10 cellular contexts compared by ENCODE assay signal in the genomic region with DNA sequence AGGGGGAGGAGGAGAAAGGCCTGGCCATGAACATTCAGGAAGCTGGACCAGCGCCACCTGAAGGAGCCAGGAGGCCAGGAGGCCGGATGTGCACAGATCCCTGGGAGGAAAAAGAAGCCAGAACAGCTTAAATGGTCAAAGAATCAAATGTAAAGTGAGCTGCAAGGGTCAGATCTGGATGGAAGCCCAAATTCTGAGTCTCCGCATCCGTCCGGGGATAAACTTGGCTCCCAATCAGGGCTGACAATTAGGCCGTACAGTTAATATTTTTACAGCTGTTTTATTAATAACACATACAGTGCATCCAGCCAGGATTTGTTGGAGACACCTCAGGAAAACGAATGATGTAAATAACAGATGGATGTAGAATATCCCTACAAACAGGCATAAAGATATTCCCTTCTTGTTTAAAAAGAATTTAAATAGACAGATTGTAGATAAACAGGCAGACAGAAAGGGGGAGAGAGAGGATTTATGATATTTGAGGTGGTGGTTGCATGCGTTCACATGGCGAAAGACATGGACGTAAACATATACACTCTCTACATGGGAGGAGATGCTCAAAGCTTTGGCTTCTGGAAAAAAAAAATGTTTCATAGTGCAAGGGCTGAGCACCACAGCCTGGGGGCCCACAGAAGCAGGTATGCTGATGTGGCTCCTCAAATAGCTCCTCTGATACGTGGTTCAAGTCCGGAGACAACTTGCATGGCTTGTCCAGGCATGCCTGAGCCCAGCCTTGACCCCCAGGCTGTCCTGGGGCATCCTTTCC.
DNase-seq lines count a peak whose midpoint lies in the region; ATAC-seq and TF ChIP-seq lines count a peak whose summit lies in the region.
"Had no signal": no experiment of that assay in that cellular context is flagged by ENCODE, and none has a peak within 500 bp of the region (broad histone marks: within the 10 kb centered on the region; RNA-seq: fewer than 3 reads in every experiment).

No MANE protein-coding gene starts in this region.

- no peaks in the 10 kb centered on the region; the same call in 2 of the 3 replicates for H3K9me3 Mint-ChIP-seq in GM23338
- H3K9me3 Mint-ChIP-seq in activated T-helper 17 cell treated with anti-CD3 and anti-CD28 coated beads, Interleukin-2, amount 50 U/mL, for 72 hours, result peaks cover 16% of the 10 kb centered on the region
- H3K9me3 Mint-ChIP-seq in activated naive CD4-positive, alpha-beta T cell treated with anti-CD3 and anti-CD28 coated beads, Interleukin-2, amount 50 U/mL, for 72 hours, result peaks cover 11 to 14% of the 10 kb centered on the region in 2 donors

- H3K18ac ChIP-seq in neuronal stem cell (ENCODE audit: low read length), result peak overlapping the region; percentile 79

- H3K4me3 ChIP-seq in GM23338, result no peak overlapping the region
- H3K4me3 ChIP-seq in WERI-Rb-1 (ENCODE audit: low read depth, low read length), result no peak overlapping the region
- no peak overlapping the region for H3K4me3 ChIP-seq in gastroesophageal sphincter
- H3K4me3 ChIP-seq in neuronal stem cell (ENCODE audit: low read length in 2 of 2), result no peak overlapping the region

- no peak overlapping the region for H2BK12ac ChIP-seq in neuronal stem cell (ENCODE audit: low read length)

- H4K91ac ChIP-seq in neuronal stem cell (ENCODE audit: low read depth, low read length, poor library complexity), result peak overlapping the region; percentile 38

- H3K4me2 ChIP-seq in GM23338 (0 out of 2 replicates have a peak overlapping the region, but pooled peaks have one; percentile 1), neuronal stem cell (ENCODE audit: insufficient read depth, low read length, poor library complexity, severe bottlenecking) (no peak overlapping the region)

- no peak overlapping the region for H3K4ac ChIP-seq in neuronal stem cell (ENCODE audit: low read length)

- no peaks in the 10 kb centered on the region for H3K27me3 Mint-ChIP-seq in GM23338 (ENCODE audit: insufficient read depth, low read depth, poor library complexity)
- peaks cover 2% of the 10 kb centered on the region for H3K27me3 Mint-ChIP-seq in activated T-helper 17 cell treated with anti-CD3 and anti-CD28 coated beads, Interleukin-2, amount 50 U/mL, for 72 hours
- H3K27me3 Mint-ChIP-seq: progenitor cell of endocrine pancreas had no signal

- 0 out of 2 replicates have a peak, but pooled peaks cover 10% of the 10 kb centered on the region for H3K4me1 ChIP-seq in GM23338 (ENCODE audit: insufficient read depth)
- peaks cover 0 to 20% (median 4%) of the 10 kb centered on the region in 3 donors for H3K4me1 ChIP-seq in gastroesophageal sphincter
- peaks cover 6 to 17% of the 10 kb centered on the region in 2 donors for H3K4me1 ChIP-seq in neuronal stem cell (ENCODE audit: control insufficient read depth in 2 of 2, insufficient read depth in 1 of 2, low read depth in 1 of 2, low read length in 2 of 2)

- H2AK5ac ChIP-seq in neuronal stem cell (ENCODE audit: low read depth, low read length), result no peak overlapping the region

- no peak for TF ChIP-seq POLR2A in gastroesophageal sphincter (IDR thresholded peaks at IDR 0.05)

- no peak overlapping the region for H3K4me3 Mint-ChIP-seq in GM23338
- no peak overlapping the region for H3K4me3 Mint-ChIP-seq in activated T-helper 17 cell treated with anti-CD3 and anti-CD28 coated beads, Interleukin-2, amount 50 U/mL, for 72 hours

- no peaks in the 10 kb centered on the region for H3K36me3 Mint-ChIP-seq in GM23338 (ENCODE audit: low read depth)
- H3K36me3 Mint-ChIP-seq in activated T-helper 17 cell treated with anti-CD3 and anti-CD28 coated beads, Interleukin-2, amount 50 U/mL, for 72 hours (ENCODE audit: low read depth), result no peaks in the 10 kb centered on the region
- H3K36me3 Mint-ChIP-seq in activated naive CD4-positive, alpha-beta T cell treated with anti-CD3 and anti-CD28 coated beads, Interleukin-2, amount 50 U/mL, for 72 hours, result no peaks in the 10 kb centered on the region

- H3K27ac Mint-ChIP-seq in GM23338, result peak overlapping the region; percentile 46; the same call in 1 of the 2 replicates
- no peak overlapping the region for H3K27ac Mint-ChIP-seq in activated T-helper 17 cell treated with anti-CD3 and anti-CD28 coated beads, Interleukin-2, amount 50 U/mL, for 72 hours
- H3K27ac Mint-ChIP-seq in activated naive CD4-positive, alpha-beta T cell treated with anti-CD3 and anti-CD28 coated beads, Interleukin-2, amount 50 U/mL, for 72 hours, result no peak overlapping the region
- H3K27ac Mint-ChIP-seq: progenitor cell of endocrine pancreas had no signal

- H2AFZ ChIP-seq in GM23338 (peak overlapping the region; percentile 61), neuronal stem cell (ENCODE audit: low read length) (peak overlapping the region; percentile 64)

- H4K20me1 ChIP-seq in GM23338 (replicated peaks; ENCODE audit: insufficient read depth), result no peaks in the 10 kb centered on the region

- peak overlapping the region; percentile 68 for H2BK15ac ChIP-seq in neuronal stem cell (ENCODE audit: low read length)

- H3K23ac ChIP-seq in neuronal stem cell (ENCODE audit: low read depth, low read length, poor library complexity), result no peak overlapping the region

- ATAC-seq in GM23338 (peak; percentile 69), gastroesophageal sphincter (peak; percentile 5)
- ATAC-seq in activated T-helper 17 cell treated with anti-CD3 and anti-CD28 coated beads, Interleukin-2, amount 50 U/mL, for 72 hours (replicated peaks), result no peak
- ATAC-seq in activated naive CD4-positive, alpha-beta T cell treated with anti-CD3 and anti-CD28 coated beads, Interleukin-2, amount 50 U/mL, for 72 hours, result no peak

- no peaks in the 10 kb centered on the region for H3K79me1 ChIP-seq in neuronal stem cell (ENCODE audit: low read depth, low read length)

- H3K27ac ChIP-seq in GM23338 (ENCODE audit: low read depth) (no peak overlapping the region; the same call in 1 of the 2 replicates), WERI-Rb-1 (no peak overlapping the region), gastroesophageal sphincter (peak overlapping the region in 2 of 4 donors; percentile 10 to 26), neuronal stem cell (replicated peaks; ENCODE audit: low read length) (no peak overlapping the region)
- H3K27ac ChIP-seq: C4-2B had no signal

- H2BK120ac ChIP-seq in neuronal stem cell (ENCODE audit: low read depth, low read length), result no peak overlapping the region

- H3K9me3 ChIP-seq in WERI-Rb-1 (ENCODE audit: severe bottlenecking) (peaks cover 3% of the 10 kb centered on the region), gastroesophageal sphincter (no peaks in the 10 kb centered on the region), neuronal stem cell (replicated peaks in 1 of 2; ENCODE audit: control insufficient read depth in 2 of 2, insufficient read depth in 1 of 2, low read depth in 1 of 2, low read length in 2 of 2) (peaks cover 2% of the 10 kb centered on the region in 2 donors)

- peak; percentile 29 for DNase-seq in GM23338 (ENCODE audit: low spot score)
- DNase-seq in WERI-Rb-1, result no peak
- no peak for DNase-seq in neuronal stem cell (ENCODE audit: low spot score)
- DNase-seq in NCI-H82 treated with DMSO at 0.1 percent for 48 hours (lab: John Stamatoyannopoulos, UW; ENCODE audit: unreplicated experiment), result no peak
- no peak for DNase-seq in activated naive CD4-positive, alpha-beta T cell treated with anti-CD3 and anti-CD28 coated beads, Interleukin-2, amount 50 U/mL, for 72 hours (ENCODE audit: low spot score in 2 of 2)
- no peak for DNase-seq in NCI-H524 treated with DMSO at 0.1 percent for 48 hours (lab: John Stamatoyannopoulos, UW)

- no peaks in the 10 kb centered on the region for H3K36me3 ChIP-seq in GM23338 (ENCODE audit: insufficient read depth)
- H3K36me3 ChIP-seq in WERI-Rb-1, result no peaks in the 10 kb centered on the region
- H3K36me3 ChIP-seq in gastroesophageal sphincter, result no peaks in the 10 kb centered on the region
- no peaks in the 10 kb centered on the region for H3K36me3 ChIP-seq in neuronal stem cell (replicated peaks in 1 of 2; ENCODE audit: control insufficient read depth in 2 of 2, insufficient read depth in 2 of 2, low read length in 2 of 2)

- H3K27me3 ChIP-seq in GM23338 (ENCODE audit: insufficient read depth) (no peaks in the 10 kb centered on the region), WERI-Rb-1 (ENCODE audit: insufficient read depth, low read depth, severe bottlenecking) (no peaks in the 10 kb centered on the region), gastroesophageal sphincter (no peaks in the 10 kb centered on the region), neuronal stem cell (ENCODE audit: control insufficient read depth in 3 of 3, insufficient read depth in 3 of 3, low read depth in 1 of 3, low read length in 3 of 3) (no peaks in the 10 kb centered on the region)

- H3K9me2 ChIP-seq in GM23338 (ENCODE audit: insufficient read depth), result peaks cover 21% of the 10 kb centered on the region; the same call in 1 of the 2 replicates

- WGBS in gastroesophageal sphincter (ENCODE audit: low coverage in 1 of 2), 2 donors, result 14 to 20% methylated on average over 10 to 12 of the region's 12 CpGs
- WGBS in neuronal stem cell (ENCODE audit: extremely low coverage in 2 of 2, insufficient read length in 2 of 2, insufficient replicate concordance in 1 of 2), 2 donors, result no CpG with 5 or more reads among the region's 12 CpGs

- H3K14ac ChIP-seq in neuronal stem cell (ENCODE audit: low read length), result no peak overlapping the region

- no peak for TF ChIP-seq EP300 in gastroesophageal sphincter (IDR thresholded peaks at IDR 0.05)

- H3F3A ChIP-seq in GM23338 (replicated peaks; ENCODE audit: low read depth), result no peaks in the 10 kb centered on the region

- no peaks in the 10 kb centered on the region for H3K79me2 ChIP-seq in GM23338 (replicated peaks; ENCODE audit: insufficient read depth)

- H4K8ac ChIP-seq in neuronal stem cell (ENCODE audit: low read depth, low read length), result no peak overlapping the region

- H2BK5ac ChIP-seq in neuronal stem cell (ENCODE audit: low read length), result no peak overlapping the region

- H3K9ac ChIP-seq in neuronal stem cell (ENCODE audit: low read depth, low read length, poor library complexity), result no peak overlapping the region

- peak; percentile 43 to 58 for TF ChIP-seq CTCF in GM23338 (conservative IDR thresholded peaks at IDR 0.05; ENCODE audit: low read depth in 2 of 2)
- peak; percentile 31; the same call in 1 of the 2 replicates for TF ChIP-seq CTCF in WERI-Rb-1 (IDR thresholded peaks at IDR 0.05; ENCODE audit: low read depth, low read length)
- no peak for TF ChIP-seq CTCF in gastroesophageal sphincter (IDR thresholded peaks at IDR 0.05)

- H3K4me1 Mint-ChIP-seq in GM23338, result peaks cover 20% of the 10 kb centered on the region
- H3K4me1 Mint-ChIP-seq in activated T-helper 17 cell treated with anti-CD3 and anti-CD28 coated beads, Interleukin-2, amount 50 U/mL, for 72 hours, result no peaks in the 10 kb centered on the region

TF ChIP-seq in GM23338, 12 proteins besides CTCF, POLR2A, EP300 and RAD21 (continues in another document):
- TF ChIP-seq EZH2 (IDR thresholded peaks at IDR 0.05; ENCODE audit: low read depth, unreplicated experiment), result no peak

Comparison
In these comparisons a context has a peak if more than half of its experiments do, and no peak if none do; other contexts are left out.
1. ATAC-seq: peak in GM23338 (single experiment) and gastroesophageal sphincter (single experiment); none in activated T-helper 17 cell treated with anti-CD3 and anti-CD28 coated beads, Interleukin-2, amount 50 U/mL, for 72 hours (single experiment) and activated naive CD4-positive, alpha-beta T cell treated with anti-CD3 and anti-CD28 coated beads, Interleukin-2, amount 50 U/mL, for 72 hours (0 of 2).
2. CTCF ChIP-seq: peak in GM23338 (2 of 2) and WERI-Rb-1 (single experiment); none in gastroesophageal sphincter (0 of 4).